ENCODE assay signal across 8 cellular contexts in genomic region chr7:44082541-44083207, GRCh38. TPM values are rescaled to one million over a fixed set of nuclear protein-coding genes. Genes with fewer than 3 reads are reported as not detected.
DNase-seq lines count a peak whose midpoint lies in the region; ATAC-seq and TF ChIP-seq lines count a peak whose summit lies in the region.

No MANE protein-coding gene starts in this region.

- peaks cover 41% of the 10 kb centered on the region for H3K36me3 Mint-ChIP-seq in activated T-helper 17 cell treated with anti-CD3 and anti-CD28 coated beads, Interleukin-2, amount 50 U/mL, for 72 hours (ENCODE audit: low read depth)
- peaks cover 5% of the 10 kb centered on the region for H3K36me3 Mint-ChIP-seq in natural killer cell

- no peak for TF ChIP-seq CTCF in natural killer cell (IDR thresholded peaks at IDR 0.05)

- DNase-seq in EH (ENCODE audit: low read depth) (peak; percentile 100), GOT3 (lab: John Stamatoyannopoulos, UW) (peak; percentile 98), LHCN-M2 (ENCODE audit: low read depth) (peak; percentile 100), RPMI7951 (ENCODE audit: low read depth) (peak; percentile 100), fibroblast of peridontal ligament (ENCODE audit: extremely low read depth) (peak; percentile 98), natural killer cell (peak; percentile 95)
- peak; percentile 93 to 99 (median 98) for DNase-seq in stimulated activated naive CD4-positive, alpha-beta T cell (lab: John Stamatoyannopoulos, UW)

- peak overlapping the region; percentile 93 for H3K27ac Mint-ChIP-seq in activated T-helper 17 cell treated with anti-CD3 and anti-CD28 coated beads, Interleukin-2, amount 50 U/mL, for 72 hours
- peak overlapping the region; percentile 93 for H3K27ac Mint-ChIP-seq in natural killer cell

- no peaks in the 10 kb centered on the region for H3K27me3 Mint-ChIP-seq in activated T-helper 17 cell treated with anti-CD3 and anti-CD28 coated beads, Interleukin-2, amount 50 U/mL, for 72 hours
- no peaks in the 10 kb centered on the region for H3K27me3 Mint-ChIP-seq in natural killer cell (ENCODE audit: low read depth in 2 of 2)

- peaks cover 19% of the 10 kb centered on the region for H3K4me1 Mint-ChIP-seq in activated T-helper 17 cell treated with anti-CD3 and anti-CD28 coated beads, Interleukin-2, amount 50 U/mL, for 72 hours
- H3K4me1 Mint-ChIP-seq in natural killer cell: peaks cover 28 to 33% of the 10 kb centered on the region in 2 donors

- peak; percentile 96 for ATAC-seq in activated T-helper 17 cell treated with anti-CD3 and anti-CD28 coated beads, Interleukin-2, amount 50 U/mL, for 72 hours (replicated peaks)
- ATAC-seq in natural killer cell: peak; percentile 92 to 98 (median 93)

- intact Hi-C loops in natural killer cell (cut with micrococcal nuclease): loop anchor here (1.0 to 5.0 kb wide), 5 partner anchors 8 to 1030 kb away; partner anchors contain the start of genes POLD2, TBRG4 and YKT6

- no peaks in the 10 kb centered on the region for H3K9me3 Mint-ChIP-seq in activated T-helper 17 cell treated with anti-CD3 and anti-CD28 coated beads, Interleukin-2, amount 50 U/mL, for 72 hours
- no peaks in the 10 kb centered on the region for H3K9me3 Mint-ChIP-seq in natural killer cell

- peak overlapping the region; percentile 86 for H3K4me3 Mint-ChIP-seq in activated T-helper 17 cell treated with anti-CD3 and anti-CD28 coated beads, Interleukin-2, amount 50 U/mL, for 72 hours
- peak overlapping the region; percentile 94 for H3K4me3 Mint-ChIP-seq in natural killer cell

RNA-seq across cellular contexts. Expression of gene POLM, which starts 0.3 kb away (rescaled TPM):
- 18.4 and 19.4 TPM in 2 replicates for total RNA-seq in LHCN-M2 (2014; rRNA removed)
- polyA plus RNA-seq in LHCN-M2 (2012): 6.8 TPM
- 13.1 and 35.0 TPM in 2 replicates for total RNA-seq in RPMI7951 (2014; rRNA removed; shearing (Covaris generic))
- total RNA-seq in activated T-helper 17 cell treated with anti-CD3 and anti-CD28 coated beads, Interleukin-2, amount 50 U/mL, for 72 hours: 10 to 100 TPM; 27.8 to 33.9 TPM
- 10 to 100 TPM; 41.7 to 74.1 (median 50.9) TPM for total RNA-seq in natural killer cell

RNA-seq across cellular contexts. Expression of gene PGAM2, which starts 17.3 kb away (rescaled TPM):
- total RNA-seq in LHCN-M2 (2014; rRNA removed) (not detected in 2 replicates), natural killer cell (1 to 10 TPM; 1.0 to 1.9 (median 1.5) TPM)
- 0.61 TPM for polyA plus RNA-seq in LHCN-M2 (2012)
- 0.36 and 0.78 TPM in 2 replicates for total RNA-seq in RPMI7951 (2014; rRNA removed; shearing (Covaris generic))
- total RNA-seq in activated T-helper 17 cell treated with anti-CD3 and anti-CD28 coated beads, Interleukin-2, amount 50 U/mL, for 72 hours: 1 to 10 TPM in 1 of 2 donors, not detected in 1; 2.4 TPM

RNA-seq across cellular contexts. Expression of gene AEBP1, which starts 21.5 kb away (rescaled TPM):
- total RNA-seq in LHCN-M2 (2014; rRNA removed): not detected in 2 replicates
- polyA plus RNA-seq in LHCN-M2 (2012): not detected
- 73.7 and 79.7 TPM in 2 replicates for total RNA-seq in RPMI7951 (2014; rRNA removed; shearing (Covaris generic))
- 1 to 10 TPM; 1.2 to 5.3 TPM for total RNA-seq in activated T-helper 17 cell treated with anti-CD3 and anti-CD28 coated beads, Interleukin-2, amount 50 U/mL, for 72 hours
- 1 to 10 TPM; 3.3 to 9.0 (median 6.4) TPM for total RNA-seq in natural killer cell

RNA-seq across cellular contexts. Expression of gene DBNL, which starts 38.2 kb away (rescaled TPM):
- total RNA-seq in LHCN-M2 (2014; rRNA removed): 226 and 271 TPM in 2 replicates
- 199 TPM for polyA plus RNA-seq in LHCN-M2 (2012)
- 123 and 148 TPM in 2 replicates for total RNA-seq in RPMI7951 (2014; rRNA removed; shearing (Covaris generic))
- total RNA-seq in activated T-helper 17 cell treated with anti-CD3 and anti-CD28 coated beads, Interleukin-2, amount 50 U/mL, for 72 hours: 100 to 1,000 TPM in 1 of 2 donors, 10 to 100 TPM in 1; 93.8 to 137 TPM
- total RNA-seq in natural killer cell: 100 to 1,000 TPM; 123 to 129 (median 129) TPM

RNA-seq across cellular contexts. Expression of gene POLD2, which starts 40.7 kb away (rescaled TPM):
- total RNA-seq in LHCN-M2 (2014; rRNA removed): 193 and 201 TPM in 2 replicates
- 235 TPM for polyA plus RNA-seq in LHCN-M2 (2012)
- total RNA-seq in RPMI7951 (2014; rRNA removed; shearing (Covaris generic)): 193 and 210 TPM in 2 replicates
- 100 to 1,000 TPM; 114 to 181 TPM for total RNA-seq in activated T-helper 17 cell treated with anti-CD3 and anti-CD28 coated beads, Interleukin-2, amount 50 U/mL, for 72 hours
- 10 to 100 TPM; 30.1 to 38.3 (median 38.1) TPM for total RNA-seq in natural killer cell

Comparison
In these comparisons a context has a peak if more than half of its experiments do, and no peak if none do; other contexts are left out.
1. Peak in every context shown above with its lines: DNase-seq and ATAC-seq.